In genomic region chr2:235215248-235215647, GRCh38 we compare ENCODE assay signal across 15 cellular contexts.
DNase-seq lines count a peak whose midpoint lies in the region; ATAC-seq, FAIRE-seq and TF ChIP-seq lines count a peak whose summit lies in the region.
"Had no signal": no experiment of that assay in that cellular context is flagged by ENCODE, and none has a peak within 500 bp of the region (broad histone marks: within the 10 kb centered on the region; RNA-seq: fewer than 3 reads in every experiment).

No MANE protein-coding gene starts in this region.

- no peaks in the 10 kb centered on the region for H3K9me3 ChIP-seq in aorta (ENCODE audit: control insufficient read depth, low read length)
- no peaks in the 10 kb centered on the region for H3K9me3 ChIP-seq in prostate gland
- H3K9me3 ChIP-seq: A549, BE2C had no signal

- no peak overlapping the region for H3K4me3 ChIP-seq in aorta (ENCODE audit: low read length in 2 of 2)
- H3K4me3 ChIP-seq in prostate gland, result no peak overlapping the region
- H3K4me3 ChIP-seq: A549, GM23248 had no signal

- H3K27me3 ChIP-seq in aorta (ENCODE audit: control insufficient read depth in 1 of 2, insufficient read depth in 2 of 2, low read length in 1 of 2) (no peaks in the 10 kb centered on the region), prostate gland (replicated peaks; ENCODE audit: insufficient read depth) (no peaks in the 10 kb centered on the region)

- no peak for FAIRE-seq in D721Med (lab: Jason Lieb, UNC)
- no peak for FAIRE-seq in GM19239 (lab: Jason Lieb, UNC)
- FAIRE-seq: A549 had no signal

- no peak for ATAC-seq in aorta (ENCODE audit: low FRiP score)
- ATAC-seq in GM18873 (IDR thresholded peaks at IDR 0.05; ENCODE audit: low FRiP score, unreplicated experiment), result no peak
- ATAC-seq: A549 had no signal

- intact Hi-C loops in aorta (cut with DNase I) (no loop called here), prostate gland (cut with DNase I) (no loop called here)

- no peaks in the 10 kb centered on the region for H3K36me3 ChIP-seq in aorta (ENCODE audit: control insufficient read depth in 1 of 2, insufficient read depth in 2 of 2, low read length in 1 of 2)
- no peaks in the 10 kb centered on the region for H3K36me3 ChIP-seq in prostate gland
- H3K36me3 ChIP-seq: BE2C had no signal

- H3K27ac ChIP-seq in aorta (ENCODE audit: low read depth in 1 of 2, low read length in 2 of 2) (no peak overlapping the region), prostate gland (no peak overlapping the region)
- H3K27ac ChIP-seq: A549, C4-2B, GM23248 had no signal

- TF ChIP-seq POLR2A in prostate gland (IDR thresholded peaks at IDR 0.05), result no peak

- DNase-seq in D721Med (ENCODE audit: insufficient read length, low spot score) (no peak), DMS 273 (lab: John Stamatoyannopoulos, UW; ENCODE audit: unreplicated experiment) (peak; percentile 63), NCI-H2171 (lab: John Stamatoyannopoulos, UW) (peak; percentile 23), ecto neural progenitor cell (ENCODE audit: low spot score) (peak; percentile 23), aorta (no peak), GM19239 (ENCODE audit: insufficient read length, low spot score) (no peak), prostate gland (ENCODE audit: low spot score) (no peak)
- DNase-seq: BE2C; CD4-positive, alpha-beta memory T cell; DMS53; GM23248; H7 had no signal

- TF ChIP-seq CTCF in D721Med (IDR thresholded peaks at IDR 0.05; ENCODE audit: insufficient read depth, missing control alignments) (peak; percentile 3), prostate gland (IDR thresholded peaks at IDR 0.05) (no peak)

- H3K4me1 ChIP-seq in aorta (ENCODE audit: control insufficient read depth in 1 of 2, insufficient read depth in 2 of 2, low read length in 2 of 2), result no peaks in the 10 kb centered on the region
- no peaks in the 10 kb centered on the region for H3K4me1 ChIP-seq in prostate gland (replicated peaks)
- H3K4me1 ChIP-seq: BE2C had no signal

- WGBS in aorta, 2 donors, result 72% methylated on average over 5 of the region's 5 CpGs
- WGBS in prostate gland, result 75% methylated on average over 5 of the region's 5 CpGs

Comparison
In these comparisons a context has a peak if more than half of its experiments do, and no peak if none do; other contexts are left out.
1. DNase-seq: peak in DMS 273 (single experiment), NCI-H2171 (single experiment) and ecto neural progenitor cell (single experiment); none in D721Med (single experiment), aorta (0 of 2), GM19239 (single experiment) and prostate gland (single experiment).